In genomic region chr6:157078326-157078725, GRCh38 we compare ENCODE assay signal across 25 cellular contexts.
"Had no signal": no experiment of that assay in that cellular context is flagged by ENCODE, and none has a peak within 500 bp of the region (broad histone marks: within the 10 kb centered on the region; RNA-seq: fewer than 3 reads in every experiment).

No MANE protein-coding gene starts in this region.

- H3K4me3 ChIP-seq: esophagus squamous epithelium, mucosa of descending colon, neural progenitor cell, prostate gland, right atrium auricular region, smooth muscle cell, testis, tibial artery had no signal

- H3K27me3 Mint-ChIP-seq: effector memory CD8-positive, alpha-beta T cell; naive B cell; type B pancreatic cell had no signal

- H3K27me3 ChIP-seq: esophagus squamous epithelium, neural progenitor cell, right atrium auricular region, testis, tibial artery had no signal

- H3K27ac ChIP-seq: esophagus squamous epithelium, neural progenitor cell, prostate gland, right atrium auricular region, testis, tibial artery had no signal

- H3K27ac Mint-ChIP-seq: mesothelial cell of epicardium, nephron, neural progenitor cell, type B pancreatic cell had no signal

- H3K9ac ChIP-seq: neural progenitor cell had no signal

- ATAC-seq: effector memory CD8-positive, alpha-beta T cell; left lobe of liver; mucosa of descending colon; sciatic nerve had no signal

- H3K36me3 ChIP-seq: esophagus squamous epithelium, neural progenitor cell, prostate gland, right atrium auricular region, tibial artery had no signal

- DNase-seq: cortex of kidney; effector memory CD8-positive, alpha-beta T cell; erythroblast; esophagus squamous epithelium; kidney; mesenchymal stem cell; mucosa of descending colon; naive B cell; stimulated activated CD4-positive, alpha-beta T cell treated with anti-CD3 and anti-CD28 coated beads, Interleukin-12 subunit alpha, Interleukin-12 subunit beta, amount 100 ng/mL, for 4 hours; stimulated activated CD4-positive, alpha-beta T cell treated with anti-CD3 and anti-CD28 coated beads, Interleukin-1b, Interleukin-23, amount 100 ng/mL, for 48 hours; stimulated activated CD4-positive, alpha-beta T cell treated with anti-CD3 and anti-CD28 coated beads, Interleukin-4, amount 100 ng/mL, for 1 hour; stimulated activated CD8-positive, alpha-beta memory T cell treated with anti-CD3 and anti-CD28 coated beads, Interleukin-4, amount 100 ng/mL, for 48 hours; stimulated activated naive CD4-positive, alpha-beta T cell treated with Interleukin-2 at 50 U/mL for 16 hours; substantia nigra; testis; tibial artery had no signal

- H3K4me3 Mint-ChIP-seq: effector memory CD8-positive, alpha-beta T cell; mesothelial cell of epicardium; nephron; neural progenitor cell; type B pancreatic cell had no signal

- H3K4me1 ChIP-seq: prostate gland, testis had no signal

- H3K9me3 Mint-ChIP-seq: effector memory CD8-positive, alpha-beta T cell; mesothelial cell of epicardium; nephron; neural progenitor cell; type B pancreatic cell had no signal

- H3K9me3 ChIP-seq: esophagus squamous epithelium, mucosa of descending colon, prostate gland, right atrium auricular region, testis, tibial artery had no signal

- H3K4me2 ChIP-seq: neural progenitor cell, smooth muscle cell had no signal

- H2AFZ ChIP-seq: neural progenitor cell had no signal
